In the genomic region with DNA sequence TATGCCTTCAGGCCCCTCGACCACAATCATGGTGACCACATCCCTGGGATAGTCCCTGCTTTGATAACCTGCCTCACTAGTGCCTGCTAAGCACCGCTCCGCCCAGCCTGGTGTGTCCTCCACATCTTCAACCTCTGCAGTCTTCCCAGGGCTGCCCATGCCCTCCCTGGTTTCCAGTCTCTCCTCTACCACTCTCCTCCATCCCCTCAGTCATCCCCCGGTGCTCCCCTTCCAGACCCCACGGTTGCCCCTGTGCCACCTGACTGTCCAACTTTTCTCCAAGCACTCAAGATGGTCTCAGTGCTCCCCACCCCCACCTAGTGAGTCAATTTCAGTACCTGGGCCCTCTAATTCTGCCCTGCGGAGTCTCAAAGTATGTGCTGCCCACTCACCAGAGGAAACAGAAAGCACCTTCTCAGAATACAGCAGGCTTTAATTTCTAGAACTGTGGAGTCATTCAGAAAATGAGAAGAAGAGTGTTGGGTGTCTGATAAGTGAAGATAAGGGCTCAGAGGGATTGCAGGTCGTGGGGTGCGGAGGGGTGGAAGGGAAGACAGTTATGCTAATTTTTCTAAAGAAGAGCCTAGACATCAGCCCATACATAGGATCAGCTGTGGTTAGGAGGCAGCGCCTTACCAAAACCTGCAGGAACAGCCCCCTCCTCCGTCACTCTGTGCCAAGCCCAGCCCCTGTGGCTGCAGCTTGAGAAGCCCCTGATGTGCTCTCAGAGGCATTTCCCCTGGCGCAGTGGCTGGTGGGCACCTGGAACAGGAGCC, we compare ENCODE assay signal across 8 cellular contexts. TPM values are rescaled to one million over a fixed set of nuclear protein-coding genes. Genes with fewer than 3 reads are reported as not detected.
A peak's percentile ranks its signal among the peaks of the same experiment; 100 is the strongest.
DNase-seq lines count a peak whose midpoint lies in the region; ATAC-seq lines count a peak whose summit lies in the region.

No MANE protein-coding gene starts in this region.

- ATAC-seq in GM19455 (IDR thresholded peaks at IDR 0.05; ENCODE audit: unreplicated experiment) (peak; percentile 45), HG03432 (IDR thresholded peaks at IDR 0.05; ENCODE audit: unreplicated experiment) (peak; percentile 64)

- peak; percentile 86 to 87 for DNase-seq in activated T-cell treated with anti-CD3 and anti-CD28 coated beads, Interleukin-2, amount 50 U/mL, for 48 hours
- DNase-seq in stimulated activated CD4-positive, alpha-beta T cell treated with anti-CD3 and anti-CD28 coated beads, Interleukin-4, amount 100 ng/mL, for 1 hour = peak; percentile 73
- DNase-seq in ureter (ENCODE audit: low spot score) (no peak), NCI-H345 treated with DMSO at 0.1 percent for 48 hours (lab: John Stamatoyannopoulos, UW; ENCODE audit: unreplicated experiment) (no peak), NCI-H2171 (lab: John Stamatoyannopoulos, UW) (no peak)
- no peak for DNase-seq in central memory CD4-positive, alpha-beta T cell

RNA-seq across cellular contexts. Expression of a gene that starts 53.6 kb away (rescaled TPM):
- 85.8 TPM for total RNA-seq in ureter

Comparison
In these comparisons a context has a peak if more than half of its experiments do, and no peak if none do; other contexts are left out.
1. DNase-seq: peak in activated T-cell treated with anti-CD3 and anti-CD28 coated beads, Interleukin-2, amount 50 U/mL, for 48 hours (2 of 2) and stimulated activated CD4-positive, alpha-beta T cell treated with anti-CD3 and anti-CD28 coated beads, Interleukin-4, amount 100 ng/mL, for 1 hour (single experiment); none in ureter (single experiment), central memory CD4-positive, alpha-beta T cell (single experiment), NCI-H345 treated with DMSO at 0.1 percent for 48 hours (single experiment) and NCI-H2171 (single experiment).